Comparison of ENCODE assay signal across 1 cellular context in the genomic region with DNA sequence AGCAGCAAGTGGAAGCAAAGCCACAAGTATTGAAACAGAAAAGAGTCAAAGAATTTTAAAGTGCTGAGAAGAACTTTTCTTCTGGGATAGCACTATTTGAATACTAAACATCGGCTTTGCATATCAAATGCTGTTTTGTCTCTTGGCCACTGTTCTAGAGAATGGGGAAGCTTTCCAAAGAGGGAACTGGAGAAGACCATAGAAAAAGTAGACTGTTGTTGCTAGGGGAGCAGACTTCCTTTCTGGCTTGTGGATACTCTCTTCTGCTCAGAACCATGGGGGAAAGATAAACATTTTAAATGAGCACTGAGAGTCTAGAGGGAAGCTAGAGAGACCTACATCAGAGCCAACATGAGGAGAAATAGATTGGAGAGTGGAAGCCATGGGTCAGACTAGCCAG.
TF ChIP-seq lines count a peak whose summit lies in the region.

No MANE protein-coding gene starts in this region.

TF ChIP-seq in H1, 55 proteins besides CTCF, POLR2A, EP300 and RAD21:
- TF ChIP-seq, protein P1, sequence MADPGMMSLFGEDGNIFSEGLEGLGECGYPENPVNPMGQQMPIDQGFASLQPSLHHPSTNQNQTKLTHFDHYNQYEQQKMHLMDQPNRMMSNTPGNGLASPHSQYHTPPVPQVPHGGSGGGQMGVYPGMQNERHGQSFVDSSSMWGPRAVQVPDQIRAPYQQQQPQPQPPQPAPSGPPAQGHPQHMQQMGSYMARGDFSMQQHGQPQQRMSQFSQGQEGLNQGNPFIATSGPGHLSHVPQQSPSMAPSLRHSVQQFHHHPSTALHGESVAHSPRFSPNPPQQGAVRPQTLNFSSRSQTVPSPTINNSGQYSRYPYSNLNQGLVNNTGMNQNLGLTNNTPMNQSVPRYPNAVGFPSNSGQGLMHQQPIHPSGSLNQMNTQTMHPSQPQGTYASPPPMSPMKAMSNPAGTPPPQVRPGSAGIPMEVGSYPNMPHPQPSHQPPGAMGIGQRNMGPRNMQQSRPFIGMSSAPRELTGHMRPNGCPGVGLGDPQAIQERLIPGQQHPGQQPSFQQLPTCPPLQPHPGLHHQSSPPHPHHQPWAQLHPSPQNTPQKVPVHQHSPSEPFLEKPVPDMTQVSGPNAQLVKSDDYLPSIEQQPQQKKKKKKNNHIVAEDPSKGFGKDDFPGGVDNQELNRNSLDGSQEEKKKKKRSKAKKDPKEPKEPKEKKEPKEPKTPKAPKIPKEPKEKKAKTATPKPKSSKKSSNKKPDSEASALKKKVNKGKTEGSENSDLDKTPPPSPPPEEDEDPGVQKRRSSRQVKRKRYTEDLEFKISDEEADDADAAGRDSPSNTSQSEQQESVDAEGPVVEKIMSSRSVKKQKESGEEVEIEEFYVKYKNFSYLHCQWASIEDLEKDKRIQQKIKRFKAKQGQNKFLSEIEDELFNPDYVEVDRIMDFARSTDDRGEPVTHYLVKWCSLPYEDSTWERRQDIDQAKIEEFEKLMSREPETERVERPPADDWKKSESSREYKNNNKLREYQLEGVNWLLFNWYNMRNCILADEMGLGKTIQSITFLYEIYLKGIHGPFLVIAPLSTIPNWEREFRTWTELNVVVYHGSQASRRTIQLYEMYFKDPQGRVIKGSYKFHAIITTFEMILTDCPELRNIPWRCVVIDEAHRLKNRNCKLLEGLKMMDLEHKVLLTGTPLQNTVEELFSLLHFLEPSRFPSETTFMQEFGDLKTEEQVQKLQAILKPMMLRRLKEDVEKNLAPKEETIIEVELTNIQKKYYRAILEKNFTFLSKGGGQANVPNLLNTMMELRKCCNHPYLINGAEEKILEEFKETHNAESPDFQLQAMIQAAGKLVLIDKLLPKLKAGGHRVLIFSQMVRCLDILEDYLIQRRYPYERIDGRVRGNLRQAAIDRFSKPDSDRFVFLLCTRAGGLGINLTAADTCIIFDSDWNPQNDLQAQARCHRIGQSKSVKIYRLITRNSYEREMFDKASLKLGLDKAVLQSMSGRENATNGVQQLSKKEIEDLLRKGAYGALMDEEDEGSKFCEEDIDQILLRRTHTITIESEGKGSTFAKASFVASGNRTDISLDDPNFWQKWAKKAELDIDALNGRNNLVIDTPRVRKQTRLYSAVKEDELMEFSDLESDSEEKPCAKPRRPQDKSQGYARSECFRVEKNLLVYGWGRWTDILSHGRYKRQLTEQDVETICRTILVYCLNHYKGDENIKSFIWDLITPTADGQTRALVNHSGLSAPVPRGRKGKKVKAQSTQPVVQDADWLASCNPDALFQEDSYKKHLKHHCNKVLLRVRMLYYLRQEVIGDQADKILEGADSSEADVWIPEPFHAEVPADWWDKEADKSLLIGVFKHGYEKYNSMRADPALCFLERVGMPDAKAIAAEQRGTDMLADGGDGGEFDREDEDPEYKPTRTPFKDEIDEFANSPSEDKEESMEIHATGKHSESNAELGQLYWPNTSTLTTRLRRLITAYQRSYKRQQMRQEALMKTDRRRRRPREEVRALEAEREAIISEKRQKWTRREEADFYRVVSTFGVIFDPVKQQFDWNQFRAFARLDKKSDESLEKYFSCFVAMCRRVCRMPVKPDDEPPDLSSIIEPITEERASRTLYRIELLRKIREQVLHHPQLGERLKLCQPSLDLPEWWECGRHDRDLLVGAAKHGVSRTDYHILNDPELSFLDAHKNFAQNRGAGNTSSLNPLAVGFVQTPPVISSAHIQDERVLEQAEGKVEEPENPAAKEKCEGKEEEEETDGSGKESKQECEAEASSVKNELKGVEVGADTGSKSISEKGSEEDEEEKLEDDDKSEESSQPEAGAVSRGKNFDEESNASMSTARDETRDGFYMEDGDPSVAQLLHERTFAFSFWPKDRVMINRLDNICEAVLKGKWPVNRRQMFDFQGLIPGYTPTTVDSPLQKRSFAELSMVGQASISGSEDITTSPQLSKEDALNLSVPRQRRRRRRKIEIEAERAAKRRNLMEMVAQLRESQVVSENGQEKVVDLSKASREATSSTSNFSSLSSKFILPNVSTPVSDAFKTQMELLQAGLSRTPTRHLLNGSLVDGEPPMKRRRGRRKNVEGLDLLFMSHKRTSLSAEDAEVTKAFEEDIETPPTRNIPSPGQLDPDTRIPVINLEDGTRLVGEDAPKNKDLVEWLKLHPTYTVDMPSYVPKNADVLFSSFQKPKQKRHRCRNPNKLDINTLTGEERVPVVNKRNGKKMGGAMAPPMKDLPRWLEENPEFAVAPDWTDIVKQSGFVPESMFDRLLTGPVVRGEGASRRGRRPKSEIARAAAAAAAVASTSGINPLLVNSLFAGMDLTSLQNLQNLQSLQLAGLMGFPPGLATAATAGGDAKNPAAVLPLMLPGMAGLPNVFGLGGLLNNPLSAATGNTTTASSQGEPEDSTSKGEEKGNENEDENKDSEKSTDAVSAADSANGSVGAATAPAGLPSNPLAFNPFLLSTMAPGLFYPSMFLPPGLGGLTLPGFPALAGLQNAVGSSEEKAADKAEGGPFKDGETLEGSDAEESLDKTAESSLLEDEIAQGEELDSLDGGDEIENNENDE (IDR thresholded peaks at IDR 0.05; ENCODE audit: insufficient replicate concordance, low read length): peak; percentile 73
- TF ChIP-seq EZH2 (IDR thresholded peaks at IDR 0.05; ENCODE audit: low read depth, low read length, severe bottlenecking) (no peak), TCF12 (IDR thresholded peaks at IDR 0.05; ENCODE audit: low read depth, low read length) (no peak), RFX5 (IDR thresholded peaks at IDR 0.05; ENCODE audit: borderline replicate concordance, low read depth, low read length) (no peak), MAFK (IDR thresholded peaks at IDR 0.05; ENCODE audit: low read depth, low read length) (no peak), CTBP2 (IDR thresholded peaks at IDR 0.05; ENCODE audit: borderline replicate concordance, insufficient read depth, insufficient read length, low read length) (no peak), KDM4A (IDR thresholded peaks at IDR 0.05; ENCODE audit: low read depth, low read length, severe bottlenecking) (no peak), GABPA (IDR thresholded peaks at IDR 0.05; ENCODE audit: borderline replicate concordance, insufficient read depth, low read length) (no peak), HDAC2 (IDR thresholded peaks at IDR 0.05; ENCODE audit: borderline replicate concordance in 1 of 2, low read depth in 2 of 2, low read length in 2 of 2) (0 out of 4 replicates have a peak, but pooled peaks of 1 of the 2 experiments have one; percentile 59), NRF1 (IDR thresholded peaks at IDR 0.05; ENCODE audit: low read depth, low read length) (no peak), SIRT6 (IDR thresholded peaks at IDR 0.05; ENCODE audit: low read length) (no peak), CREB1 (IDR thresholded peaks at IDR 0.05) (no peak)
